1 cellular context compared by ENCODE assay signal in the genomic region with DNA sequence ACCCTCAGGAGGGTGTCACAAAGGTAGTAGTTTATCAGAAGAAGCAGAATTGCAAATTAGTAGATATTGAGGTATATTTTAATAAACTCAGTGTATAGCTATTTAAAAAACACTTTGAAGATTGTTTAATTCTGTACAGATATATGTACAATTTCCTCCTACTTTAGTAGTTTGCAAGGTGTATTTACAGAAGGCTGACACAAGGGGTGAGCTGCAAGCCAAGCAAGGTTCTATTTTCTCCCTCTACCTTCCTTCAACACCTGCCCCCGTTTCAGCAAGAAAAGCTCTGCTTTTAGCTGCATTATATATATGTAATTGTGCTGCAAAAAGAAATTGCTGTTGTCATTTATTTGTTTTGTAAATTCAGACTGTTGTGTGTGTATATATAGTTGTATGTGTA.
TF ChIP-seq lines count a peak whose summit lies in the region.

No MANE protein-coding gene starts in this region.

TF ChIP-seq in WTC11, 78 proteins besides CTCF, POLR2A, EP300 and RAD21 (continued from another document):
- TF ChIP-seq, protein P1, sequence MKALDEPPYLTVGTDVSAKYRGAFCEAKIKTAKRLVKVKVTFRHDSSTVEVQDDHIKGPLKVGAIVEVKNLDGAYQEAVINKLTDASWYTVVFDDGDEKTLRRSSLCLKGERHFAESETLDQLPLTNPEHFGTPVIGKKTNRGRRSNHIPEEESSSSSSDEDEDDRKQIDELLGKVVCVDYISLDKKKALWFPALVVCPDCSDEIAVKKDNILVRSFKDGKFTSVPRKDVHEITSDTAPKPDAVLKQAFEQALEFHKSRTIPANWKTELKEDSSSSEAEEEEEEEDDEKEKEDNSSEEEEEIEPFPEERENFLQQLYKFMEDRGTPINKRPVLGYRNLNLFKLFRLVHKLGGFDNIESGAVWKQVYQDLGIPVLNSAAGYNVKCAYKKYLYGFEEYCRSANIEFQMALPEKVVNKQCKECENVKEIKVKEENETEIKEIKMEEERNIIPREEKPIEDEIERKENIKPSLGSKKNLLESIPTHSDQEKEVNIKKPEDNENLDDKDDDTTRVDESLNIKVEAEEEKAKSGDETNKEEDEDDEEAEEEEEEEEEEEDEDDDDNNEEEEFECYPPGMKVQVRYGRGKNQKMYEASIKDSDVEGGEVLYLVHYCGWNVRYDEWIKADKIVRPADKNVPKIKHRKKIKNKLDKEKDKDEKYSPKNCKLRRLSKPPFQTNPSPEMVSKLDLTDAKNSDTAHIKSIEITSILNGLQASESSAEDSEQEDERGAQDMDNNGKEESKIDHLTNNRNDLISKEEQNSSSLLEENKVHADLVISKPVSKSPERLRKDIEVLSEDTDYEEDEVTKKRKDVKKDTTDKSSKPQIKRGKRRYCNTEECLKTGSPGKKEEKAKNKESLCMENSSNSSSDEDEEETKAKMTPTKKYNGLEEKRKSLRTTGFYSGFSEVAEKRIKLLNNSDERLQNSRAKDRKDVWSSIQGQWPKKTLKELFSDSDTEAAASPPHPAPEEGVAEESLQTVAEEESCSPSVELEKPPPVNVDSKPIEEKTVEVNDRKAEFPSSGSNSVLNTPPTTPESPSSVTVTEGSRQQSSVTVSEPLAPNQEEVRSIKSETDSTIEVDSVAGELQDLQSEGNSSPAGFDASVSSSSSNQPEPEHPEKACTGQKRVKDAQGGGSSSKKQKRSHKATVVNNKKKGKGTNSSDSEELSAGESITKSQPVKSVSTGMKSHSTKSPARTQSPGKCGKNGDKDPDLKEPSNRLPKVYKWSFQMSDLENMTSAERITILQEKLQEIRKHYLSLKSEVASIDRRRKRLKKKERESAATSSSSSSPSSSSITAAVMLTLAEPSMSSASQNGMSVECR (CRISPR knock-in tag; IDR thresholded peaks at IDR 0.05; ENCODE audit: borderline replicate concordance): no peak
- TF ChIP-seq, protein P2, sequence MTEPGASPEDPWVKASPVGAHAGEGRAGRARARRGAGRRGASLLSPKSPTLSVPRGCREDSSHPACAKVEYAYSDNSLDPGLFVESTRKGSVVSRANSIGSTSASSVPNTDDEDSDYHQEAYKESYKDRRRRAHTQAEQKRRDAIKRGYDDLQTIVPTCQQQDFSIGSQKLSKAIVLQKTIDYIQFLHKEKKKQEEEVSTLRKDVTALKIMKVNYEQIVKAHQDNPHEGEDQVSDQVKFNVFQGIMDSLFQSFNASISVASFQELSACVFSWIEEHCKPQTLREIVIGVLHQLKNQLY (CRISPR knock-in tag; IDR thresholded peaks at IDR 0.05): no peak
- TF ChIP-seq E2F5 (CRISPR knock-in tag; IDR thresholded peaks at IDR 0.05) (no peak), ZNF317 (CRISPR knock-in tag; IDR thresholded peaks at IDR 0.05; ENCODE audit: borderline replicate concordance, low read depth) (no peak), IRF2 (CRISPR knock-in tag; IDR thresholded peaks at IDR 0.05; ENCODE audit: borderline replicate concordance, low read depth) (no peak), TEAD4 (CRISPR knock-in tag; IDR thresholded peaks at IDR 0.05) (no peak), ZNF232 (CRISPR knock-in tag; IDR thresholded peaks at IDR 0.05) (no peak)
- TF ChIP-seq, protein P3, sequence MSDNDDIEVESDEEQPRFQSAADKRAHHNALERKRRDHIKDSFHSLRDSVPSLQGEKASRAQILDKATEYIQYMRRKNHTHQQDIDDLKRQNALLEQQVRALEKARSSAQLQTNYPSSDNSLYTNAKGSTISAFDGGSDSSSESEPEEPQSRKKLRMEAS (CRISPR knock-in tag; IDR thresholded peaks at IDR 0.05): no peak
